Comparison of ENCODE assay signal across 11 cellular contexts in the genomic region with DNA sequence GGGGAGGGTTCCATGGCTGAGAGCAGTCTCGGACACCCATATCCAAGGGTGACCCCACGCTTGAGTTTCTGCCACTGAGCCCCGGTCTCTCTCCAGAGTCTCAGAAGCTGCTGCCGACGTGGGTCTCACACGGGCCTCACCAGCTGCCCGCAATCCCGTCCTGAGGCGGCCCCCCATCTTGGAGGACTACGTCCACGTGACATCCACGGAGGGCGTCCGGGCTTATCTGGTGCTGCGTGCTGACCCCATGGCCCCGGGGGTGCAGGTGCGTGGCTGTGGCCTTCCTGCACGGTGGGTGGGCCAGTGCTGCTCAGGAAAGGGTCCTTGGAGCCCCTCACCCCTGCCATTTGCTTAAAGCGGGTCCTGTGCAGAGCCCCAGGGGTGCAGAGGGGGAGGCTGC. TPM values are rescaled to one million over a fixed set of nuclear protein-coding genes. Genes with fewer than 3 reads are reported as not detected.
DNase-seq lines count a peak whose midpoint lies in the region; ATAC-seq and TF ChIP-seq lines count a peak whose summit lies in the region.
"Had no signal": no experiment of that assay in that cellular context is flagged by ENCODE, and none has a peak within 500 bp of the region (broad histone marks: within the 10 kb centered on the region; RNA-seq: fewer than 3 reads in every experiment).

No MANE protein-coding gene starts in this region.

- H3K4me3 ChIP-seq in KMS-11 (IDR thresholded peaks at IDR 0.05; ENCODE audit: insufficient read depth, low read depth, low read length), result no peak overlapping the region

- no peaks in the 10 kb centered on the region for H3K27me3 ChIP-seq in KMS-11 (ENCODE audit: insufficient read depth, low read depth)

- intact Hi-C loops in natural killer cell (cut with micrococcal nuclease), result no loop called here

- peaks cover 16% of the 10 kb centered on the region; the same call in 1 of the 2 replicates for H3K79me2 ChIP-seq in KMS-11 (ENCODE audit: insufficient read depth, low read depth)

- no peaks in the 10 kb centered on the region for H3K36me3 ChIP-seq in KMS-11 (ENCODE audit: insufficient read depth)

- H4K20me1 ChIP-seq in KMS-11 (ENCODE audit: insufficient read depth), result no peaks in the 10 kb centered on the region

- H3K27ac Mint-ChIP-seq in brain, result no peak overlapping the region
- H3K27ac Mint-ChIP-seq in natural killer cell, result no peak overlapping the region

- no peak for DNase-seq in natural killer cell
- no peak for DNase-seq in mesenteric fat pad (ENCODE audit: low spot score)
- DNase-seq: activated CD4-positive, alpha-beta T cell treated with anti-CD3 and anti-CD28 coated beads, Interleukin-2, amount 50 U/mL, for 48 hours; NCI-H526 had no signal

- H3K4me3 Mint-ChIP-seq in brain (peak overlapping the region in 4 of 5 experiments; percentile 10 to 78 (median 52)), natural killer cell (peak overlapping the region; percentile 31)

- H3K27me3 Mint-ChIP-seq in brain (peaks cover 3% of the 10 kb centered on the region), natural killer cell (ENCODE audit: low read depth in 2 of 2) (no peaks in the 10 kb centered on the region)

- peaks cover 10% of the 10 kb centered on the region for H3K36me3 Mint-ChIP-seq in brain
- H3K36me3 Mint-ChIP-seq in natural killer cell, result no peaks in the 10 kb centered on the region

- H2AFZ ChIP-seq in KMS-11 (ENCODE audit: low read depth), result no peak overlapping the region

- H3K4me1 Mint-ChIP-seq in brain (no peaks in the 10 kb centered on the region), natural killer cell (peaks cover 0 to 9% of the 10 kb centered on the region in 2 donors)

- no peak overlapping the region for H3K9ac ChIP-seq in KMS-11

- TF ChIP-seq CTCF in C4-2B (conservative IDR thresholded peaks at IDR 0.05) (no peak), KMS-11 (conservative IDR thresholded peaks at IDR 0.05; ENCODE audit: low read depth, low read length) (no peak), brain (conservative IDR thresholded peaks at IDR 0.05) (no peak), natural killer cell (IDR thresholded peaks at IDR 0.05) (no peak)

- H3K27ac ChIP-seq in C4-2B (peak overlapping the region; percentile 87), KMS-11 (no peak overlapping the region)

- H3K4me2 ChIP-seq in KMS-11, result peak overlapping the region; percentile 93

- H3K9me3 Mint-ChIP-seq in brain, result no peaks in the 10 kb centered on the region
- no peaks in the 10 kb centered on the region for H3K9me3 Mint-ChIP-seq in natural killer cell

- peaks cover 10% of the 10 kb centered on the region for H3K4me1 ChIP-seq in KMS-11 (ENCODE audit: low read depth, poor library complexity, severe bottlenecking)

- ATAC-seq in natural killer cell, result no peak
- no peak for ATAC-seq in GM21723 (IDR thresholded peaks at IDR 0.05; ENCODE audit: unreplicated experiment)
- ATAC-seq in GM21717 (IDR thresholded peaks at IDR 0.05; ENCODE audit: unreplicated experiment), result no peak
- no peak for ATAC-seq in GM21786 (IDR thresholded peaks at IDR 0.05; ENCODE audit: unreplicated experiment)

RNA-seq across cellular contexts. Expression of a gene that starts 1.0 kb away (rescaled TPM):
- polyA plus RNA-seq in brain (ENCODE audit: insufficient read depth, low read depth, low replicate concordance), result 19.2 TPM
- total RNA-seq in natural killer cell (10 to 100 TPM; 26.7 to 52.4 (median 40.5) TPM), mesenteric fat pad (5.6 TPM)

RNA-seq across cellular contexts. Expression of a gene that starts 1.3 kb away (rescaled TPM):
- polyA plus RNA-seq in brain (ENCODE audit: insufficient read depth, low read depth, low replicate concordance), result 29.5 TPM
- 10 to 100 TPM; 20.8 to 31.7 (median 29.6) TPM for total RNA-seq in natural killer cell
- 16.8 TPM for total RNA-seq in mesenteric fat pad

RNA-seq across cellular contexts. Expression of a gene that starts 11.1 kb away (rescaled TPM):
- polyA plus RNA-seq in brain (ENCODE audit: insufficient read depth, low read depth, low replicate concordance), result 3.6 TPM
- total RNA-seq in natural killer cell (not detected), mesenteric fat pad (not detected)
- total RNA-seq: mononuclear cell had no signal

RNA-seq across cellular contexts. Expression of a gene that starts 28.9 kb away (rescaled TPM):
- 0.63 TPM for polyA plus RNA-seq in brain (ENCODE audit: insufficient read depth, low read depth, low replicate concordance)
- total RNA-seq in natural killer cell, result not detected
- total RNA-seq in mesenteric fat pad, result not detected

RNA-seq across cellular contexts. Expression of a gene that starts 48.7 kb away (rescaled TPM):
- polyA plus RNA-seq in brain (ENCODE audit: insufficient read depth, low read depth, low replicate concordance), result 32.6 TPM
- total RNA-seq in natural killer cell (10 to 100 TPM; 36.9 to 39.8 (median 37.5) TPM), mesenteric fat pad (21.0 TPM)
